Comparison of ENCODE assay signal across 1 cellular context in genomic region chr1:30485072-30485471, GRCh38.
TF ChIP-seq lines count a peak whose summit lies in the region.

No MANE protein-coding gene starts in this region.

TF ChIP-seq in HepG2, 621 proteins besides CTCF, POLR2A, EP300 and RAD21:
- TF ChIP-seq RFX1 (IDR thresholded peaks at IDR 0.05) (no peak), ZNF629 (CRISPR knock-in tag; conservative IDR thresholded peaks at IDR 0.05) (peak; percentile 52)
